ENCODE assay signal across 8 cellular contexts in genomic region chr9:100602302-100602930, GRCh38. TPM values are rescaled to one million over a fixed set of nuclear protein-coding genes. Genes with fewer than 3 reads are reported as not detected.
A peak's percentile ranks its signal among the peaks of the same experiment; 100 is the strongest.
DNase-seq lines count a peak whose midpoint lies in the region; ATAC-seq, FAIRE-seq and TF ChIP-seq lines count a peak whose summit lies in the region.

No MANE protein-coding gene starts in this region.

- TF ChIP-seq CTCF in GM12875 (IDR thresholded peaks at IDR 0.05; ENCODE audit: borderline replicate concordance, insufficient read depth, low read depth, low read length) (peak; percentile 20; the same call in 1 of the 2 replicates), ascending aorta (IDR thresholded peaks at IDR 0.05) (peak in 2 of 3 experiments; percentile 21 to 57), kidney (IDR thresholded peaks at IDR 0.05; ENCODE audit: borderline replicate concordance, extremely low read depth, insufficient read depth) (peak; percentile 62)

- H3K27ac ChIP-seq in ascending aorta (no peak overlapping the region), kidney (ENCODE audit: low read depth in 2 of 2, low read length in 2 of 2) (no peak overlapping the region)

- H3K4me3 ChIP-seq in GM12875 (ENCODE audit: low read depth, low read length) (no peak overlapping the region), ascending aorta (no peak overlapping the region), kidney (ENCODE audit: low read length in 2 of 2) (no peak overlapping the region)

- H3K27me3 ChIP-seq in ascending aorta = no peaks in the 10 kb centered on the region

- peaks cover 0 to 5% of the 10 kb centered on the region in 2 donors for H3K4me1 ChIP-seq in ascending aorta
- peaks cover 0 to 5% of the 10 kb centered on the region in 2 donors for H3K4me1 ChIP-seq in kidney (ENCODE audit: control insufficient read depth in 1 of 2, insufficient read depth in 1 of 2, low read depth in 1 of 2, low read length in 2 of 2)

- intact Hi-C loops in ascending aorta (cut with DNase I) = loop anchor here (5.0 kb wide), 1 partner anchor 710 kb away; no protein-coding TSS in a partner anchor
- intact Hi-C loops in kidney (cut with DNase I) = no loop called here

- no peaks in the 10 kb centered on the region for H3K36me3 ChIP-seq in ascending aorta
- no peaks in the 10 kb centered on the region for H3K36me3 ChIP-seq in kidney (ENCODE audit: control insufficient read depth in 1 of 2, insufficient read depth in 2 of 2, low read length in 2 of 2)

- FAIRE-seq in kidney (lab: Jason Lieb, UNC) = no peak

- ATAC-seq in HG03095 (IDR thresholded peaks at IDR 0.05; ENCODE audit: unreplicated experiment) (no peak), GM21619 (IDR thresholded peaks at IDR 0.05; ENCODE audit: unreplicated experiment) (no peak)

- peak; percentile 29 for DNase-seq in 8988T
- DNase-seq in NCI-H2171 (lab: John Stamatoyannopoulos, UW) = peak; percentile 60
- no peak for DNase-seq in ascending aorta (ENCODE audit: low spot score in 2 of 2)
- no peak for DNase-seq in kidney
- no peak for DNase-seq in activated gamma-delta T cell (lab: John Stamatoyannopoulos, UW)

- H3K9ac ChIP-seq in kidney (ENCODE audit: low read length in 2 of 2) = no peak overlapping the region

- H3K9me3 ChIP-seq in ascending aorta (no peaks in the 10 kb centered on the region), kidney (ENCODE audit: control insufficient read depth in 1 of 2, low read length in 2 of 2) (no peaks in the 10 kb centered on the region)

RNA-seq across cellular contexts. Expression of gene CAVIN4, which starts 24.5 kb away (rescaled TPM):
- total RNA-seq in ascending aorta (not detected), kidney (0.13 TPM)
- polyA plus RNA-seq in kidney (ENCODE audit: insufficient read depth, low read depth, low replicate concordance) = 0.24 TPM

Comparison
In these comparisons a context has a peak if more than half of its experiments do, and no peak if none do; other contexts are left out.
1. DNase-seq: peak in 8988T (single experiment) and NCI-H2171 (single experiment); none in ascending aorta (0 of 2), kidney (single experiment) and activated gamma-delta T cell (single experiment).
2. Peak in every context shown above with its lines, with median percentiles within 50 percentile points of each other: CTCF ChIP-seq.